Comparison of ENCODE assay signal across 8 cellular contexts in genomic region chr6:26553739-26554668, GRCh38. TPM values are rescaled to one million over a fixed set of nuclear protein-coding genes. Genes with fewer than 3 reads are reported as not detected.
A peak's percentile ranks its signal among the peaks of the same experiment; 100 is the strongest.
DNase-seq lines count a peak whose midpoint lies in the region; ATAC-seq and FAIRE-seq lines count a peak whose summit lies in the region.

No MANE protein-coding gene starts in this region.

- no peaks in the 10 kb centered on the region for H4K20me1 ChIP-seq in Karpas-422 (ENCODE audit: insufficient read depth, low read depth, low read length)

- H3K4me3 ChIP-seq in Karpas-422 (ENCODE audit: low read length) (peak overlapping the region; percentile 85), neuron (ENCODE audit: low read length) (peak overlapping the region; percentile 60)

- H2AFZ ChIP-seq in Karpas-422 (ENCODE audit: low read length) (peak overlapping the region; percentile 94), neuron (ENCODE audit: low read depth, low read length) (peak overlapping the region; percentile 56)

- H3K4me2 ChIP-seq in Karpas-422 (ENCODE audit: low read depth, low read length, poor library complexity, severe bottlenecking), result peak overlapping the region; percentile 100

- peak; percentile 32 for ATAC-seq in GM21367 (IDR thresholded peaks at IDR 0.05; ENCODE audit: unreplicated experiment)

- H3K9me2 ChIP-seq in Karpas-422 (replicated peaks; ENCODE audit: insufficient read depth, low read length), result no peaks in the 10 kb centered on the region

- H3K9me3 ChIP-seq in Karpas-422 (ENCODE audit: low read length) (no peaks in the 10 kb centered on the region), neuron (ENCODE audit: low read length) (no peaks in the 10 kb centered on the region)

- peak; percentile 28 for FAIRE-seq in RCC 7860 (lab: Jason Lieb, UNC)

- H3K27me3 ChIP-seq in Karpas-422 (ENCODE audit: low read length), result no peaks in the 10 kb centered on the region
- no peaks in the 10 kb centered on the region for H3K27me3 ChIP-seq in neuron (ENCODE audit: insufficient read depth, low read length)

- no peaks in the 10 kb centered on the region for H3K79me2 ChIP-seq in Karpas-422 (ENCODE audit: low read length)

- peaks cover 42% of the 10 kb centered on the region for H3K4me1 ChIP-seq in Karpas-422 (ENCODE audit: low read length)
- peaks cover 20% of the 10 kb centered on the region for H3K4me1 ChIP-seq in neuron (ENCODE audit: insufficient read depth, low read length)

- no peaks in the 10 kb centered on the region for H3K36me3 ChIP-seq in Karpas-422 (ENCODE audit: insufficient read depth, low read length)
- H3K36me3 ChIP-seq in neuron (ENCODE audit: insufficient read depth, low read length), result no peaks in the 10 kb centered on the region

- H3K27ac ChIP-seq in Karpas-422 (ENCODE audit: low read length) (peak overlapping the region; percentile 59), substantia nigra (ENCODE audit: low read depth, low read length, poor library complexity, severe bottlenecking) (peak overlapping the region; percentile 70)

- H3K9ac ChIP-seq in Karpas-422 (ENCODE audit: low read length), result peak overlapping the region; percentile 72

- DNase-seq in CD1c-positive myeloid dendritic cell (ENCODE audit: extremely low spot score) (peak; percentile 86), Karpas-422 (peak; percentile 93), RCC 7860 (ENCODE audit: low spot score) (peak; percentile 89), fibroblast of the conjunctiva (ENCODE audit: low read depth) (peak; percentile 95), substantia nigra (lab: John Stamatoyannopoulos, UW) (peak in 39 of 49 donors; percentile 6 to 90 (median 36))
- DNase-seq in activated T-helper 1 cell treated with anti-CD3 and anti-CD28 coated beads, Interleukin-2, amount 50 U/mL, for 16 hours (ENCODE audit: low read depth in 1 of 2, low spot score in 1 of 2), result peak; percentile 55 to 59

RNA-seq across cellular contexts. Expression of gene HMGN4, which starts 15.8 kb away (rescaled TPM):
- 57.3 and 103 TPM in 2 replicates for total RNA-seq in Karpas-422 (2014; rRNA removed; shearing (Covaris generic); ENCODE audit: low replicate concordance)

RNA-seq across cellular contexts. Expression of gene ABT1, which starts 42.7 kb away (rescaled TPM):
- total RNA-seq in Karpas-422 (2014; rRNA removed; shearing (Covaris generic); ENCODE audit: low replicate concordance), result 22.7 and 23.7 TPM in 2 replicates

RNA-seq across cellular contexts. Expression of gene BTN1A1, which starts 53.9 kb away (rescaled TPM):
- total RNA-seq in Karpas-422 (2014; rRNA removed; shearing (Covaris generic); ENCODE audit: low replicate concordance), result 0.22 TPM in 1 of 2 replicates, not detected in the other

Comparison
In these comparisons a context has a peak if more than half of its experiments do, and no peak if none do; other contexts are left out.
1. Peak in every context shown above with its lines: DNase-seq, ATAC-seq, H3K4me3 ChIP-seq and H3K27ac ChIP-seq.
2. DNase-seq: peak in every context shown above with its lines; median percentile 95 in fibroblast of the conjunctiva; 93 in Karpas-422; 89 in RCC 7860; 86 in CD1c-positive myeloid dendritic cell; 57 in activated T-helper 1 cell treated with anti-CD3 and anti-CD28 coated beads, Interleukin-2, amount 50 U/mL, for 16 hours; 36 in substantia nigra.